In the genomic region with DNA sequence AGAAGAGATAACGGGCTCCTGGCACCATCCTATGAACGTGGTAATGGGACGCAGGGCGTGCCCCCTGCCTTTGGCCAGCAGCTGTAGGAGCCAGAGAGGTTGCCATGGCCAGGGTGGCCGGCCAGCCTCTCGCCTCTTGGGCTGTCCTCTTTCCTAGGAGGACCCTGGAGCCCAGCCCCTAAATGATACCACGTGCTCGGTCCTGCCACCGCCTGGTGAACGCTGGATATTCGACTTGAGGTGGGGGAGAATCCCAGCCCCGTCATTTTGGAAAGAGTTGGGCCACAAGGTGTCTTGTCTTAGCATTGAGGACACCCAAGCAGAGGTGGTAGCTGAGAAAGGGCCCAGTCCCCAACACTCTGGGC, we compare ENCODE assay signal across 8 cellular contexts. TPM values are rescaled to one million over a fixed set of nuclear protein-coding genes. Genes with fewer than 3 reads are reported as not detected.
DNase-seq lines count a peak whose midpoint lies in the region; ATAC-seq and TF ChIP-seq lines count a peak whose summit lies in the region.

No MANE protein-coding gene starts in this region.

- H3K36me3 ChIP-seq in GM23248 (ENCODE audit: low read depth) (no peaks in the 10 kb centered on the region), right lobe of liver (no peaks in the 10 kb centered on the region), thymus (ENCODE audit: control insufficient read depth, insufficient read depth) (no peaks in the 10 kb centered on the region)

- H3K9me3 ChIP-seq in GM23248 (ENCODE audit: low read depth) (no peaks in the 10 kb centered on the region), right lobe of liver (no peaks in the 10 kb centered on the region), thymus (ENCODE audit: control insufficient read depth) (no peaks in the 10 kb centered on the region)

- H3K9me2 ChIP-seq in GM23248 (ENCODE audit: insufficient read depth), result no peaks in the 10 kb centered on the region

- no peak for TF ChIP-seq POLR2A in right lobe of liver (IDR thresholded peaks at IDR 0.05)

- no peak overlapping the region for H3K9ac ChIP-seq in GM23248

- TF ChIP-seq CTCF in cardiac fibroblast (IDR thresholded peaks at IDR 0.05; ENCODE audit: low read depth, low read length) (no peak), right lobe of liver (IDR thresholded peaks at IDR 0.05) (no peak)

- intact Hi-C loops in right lobe of liver (cut with DNase I), result no loop called here

- peak; percentile 38 for DNase-seq in EL
- no peak for DNase-seq in GM23248
- DNase-seq in NCI-H82 (lab: John Stamatoyannopoulos, UW), result peak; percentile 85
- DNase-seq in cardiac fibroblast (ENCODE audit: low read depth in 2 of 2), result no peak
- DNase-seq in right lobe of liver, result peak in 1 of 3 donors; percentile 21
- DNase-seq in NCI-H2081 (lab: John Stamatoyannopoulos, UW), result no peak

- no peaks in the 10 kb centered on the region for H3F3A ChIP-seq in GM23248 (ENCODE audit: insufficient read depth)

- H3K27ac ChIP-seq in GM23248 (no peak overlapping the region), right lobe of liver (no peak overlapping the region), thymus (ENCODE audit: low read depth) (no peak overlapping the region)

- H4K20me1 ChIP-seq in GM23248 (ENCODE audit: insufficient read depth), result no peaks in the 10 kb centered on the region

- no peaks in the 10 kb centered on the region for H3K79me2 ChIP-seq in GM23248 (ENCODE audit: insufficient read depth)

- peak overlapping the region; percentile 93 for H3K4me2 ChIP-seq in GM23248 (ENCODE audit: unreplicated experiment)

- peak overlapping the region; percentile 81 for H2AFZ ChIP-seq in GM23248

- in situ Hi-C loops in GM23248 (cut with MboI), result no loop called here

- H3K4me1 ChIP-seq in GM23248 (ENCODE audit: insufficient read depth) (no peaks in the 10 kb centered on the region), right lobe of liver (peaks cover 0 to 31% (median 0%) of the 10 kb centered on the region in 4 donors), thymus (ENCODE audit: control insufficient read depth, insufficient read depth, low read length) (peaks cover 11% of the 10 kb centered on the region)

- WGBS in GM23248 (ENCODE audit: low coverage in 1 of 2, low lambda C conversion rate in 2 of 2, missing lambda C conversion rate in 2 of 2), 2 experiments, result 1 to 2% methylated on average over 12 of the region's 12 CpGs
- WGBS in right lobe of liver (ENCODE audit: insufficient coverage, low coverage, low lambda C conversion rate, missing lambda C conversion rate), result 4% methylated on average over 7 of the region's 12 CpGs
- WGBS in thymus, result 3% methylated on average over 12 of the region's 12 CpGs

- ATAC-seq in right lobe of liver, result peak; percentile 6 to 11 (median 8)
- ATAC-seq in HG03196 (IDR thresholded peaks at IDR 0.05; ENCODE audit: unreplicated experiment), result no peak

- H3K27me3 ChIP-seq in GM23248 (replicated peaks; ENCODE audit: insufficient read depth), result peaks cover 31% of the 10 kb centered on the region; the same call in 1 of the 2 replicates
- no peaks in the 10 kb centered on the region for H3K27me3 ChIP-seq in right lobe of liver
- H3K27me3 ChIP-seq in thymus (ENCODE audit: control insufficient read depth, insufficient read depth), result peaks cover 45% of the 10 kb centered on the region

- H3K4me3 ChIP-seq in GM23248 (peak overlapping the region; percentile 76), cardiac fibroblast (replicated peaks in 1 of 2; ENCODE audit: low read depth in 2 of 2, low read length in 2 of 2) (peak overlapping the region; percentile 60 to 62), right lobe of liver (peak overlapping the region; percentile 35 to 53 (median 38)), thymus (ENCODE audit: low read length) (peak overlapping the region; percentile 43)

RNA-seq across cellular contexts. Expression of gene NRG2, which starts 0.4 kb away (rescaled TPM):
- not detected in 2 replicates for total RNA-seq in GM23248 (2014; rRNA removed; shearing (Covaris generic))
- polyA plus RNA-seq in GM23248 (2016; fragmentation: Nextera tagmentation; extraction: Ambion mirVana) (0.05 TPM in 1 of 2 replicates, not detected in the other), thymus (0.96 TPM)
- total RNA-seq in right lobe of liver, result under 1 TPM in 5 of 6 experiments, not detected in 1; 0.07 to 0.77 (median 0.14) TPM

Comparison
In these comparisons a context has a peak if more than half of its experiments do, and no peak if none do; other contexts are left out.
1. DNase-seq: peak in EL (single experiment) and NCI-H82 (single experiment); none in GM23248 (single experiment), cardiac fibroblast (0 of 2) and NCI-H2081 (0 of 2).
2. Peak in every context shown above with its lines, with median percentiles within 50 percentile points of each other: H3K4me3 ChIP-seq.